In the genomic region with DNA sequence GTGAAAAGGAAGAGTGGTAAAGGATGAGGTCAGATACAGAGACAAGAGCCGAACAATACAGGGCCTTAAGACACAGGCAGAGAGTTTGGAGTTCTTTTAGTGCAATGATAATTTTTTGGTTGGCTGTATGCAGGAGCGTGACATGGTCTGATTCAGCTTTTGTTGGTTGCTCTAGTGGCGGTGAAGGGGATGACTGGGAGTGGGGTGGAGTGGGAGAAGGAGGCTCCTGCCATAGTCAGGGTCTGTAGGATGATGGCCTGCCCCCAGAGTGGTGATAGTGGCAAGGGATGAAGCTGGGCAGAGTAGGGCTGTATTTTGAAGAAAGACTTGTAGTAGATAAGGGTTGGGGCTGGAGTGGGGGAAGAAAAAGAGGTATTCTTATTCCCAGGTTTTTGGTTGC, we compare ENCODE assay signal across 23 cellular contexts.
A peak's percentile ranks its signal among the peaks of the same experiment; 100 is the strongest.
DNase-seq lines count a peak whose midpoint lies in the region; ATAC-seq and TF ChIP-seq lines count a peak whose summit lies in the region.
"Had no signal": no experiment of that assay in that cellular context is flagged by ENCODE, and none has a peak within 500 bp of the region (broad histone marks: within the 10 kb centered on the region; RNA-seq: fewer than 3 reads in every experiment).

No MANE protein-coding gene starts in this region.

- peak overlapping the region; percentile 33 for H3K27ac Mint-ChIP-seq in MCF 10A (ENCODE audit: low read depth, unreplicated experiment)
- H3K27ac Mint-ChIP-seq in WTC11 = no peak overlapping the region
- H3K27ac Mint-ChIP-seq: activated CD4-positive, alpha-beta T cell treated with anti-CD3 and anti-CD28 coated beads, Interleukin-2, amount 10 ng/mL, durations not matched to agents 24 days and 14 days; activated naive CD8-positive, alpha-beta T cell treated with anti-CD3 and anti-CD28 coated beads for 36 hours; activated T-helper 17 cell treated with anti-CD3 and anti-CD28 coated beads, Interleukin-2, amount 50 U/mL, for 72 hours; CD4-positive, CD25-positive, alpha-beta regulatory T cell; memory B cell; T-cell had no signal

- TF ChIP-seq POLR2A in breast epithelium (IDR thresholded peaks at IDR 0.05) = no peak

- H3K27me3 Mint-ChIP-seq in MCF 10A (ENCODE audit: insufficient read depth, unreplicated experiment) = no peaks in the 10 kb centered on the region
- peaks cover 13% of the 10 kb centered on the region for H3K27me3 Mint-ChIP-seq in WTC11 (ENCODE audit: low read depth)
- H3K27me3 Mint-ChIP-seq: activated CD4-positive, alpha-beta T cell treated with anti-CD3 and anti-CD28 coated beads, Interleukin-2, amount 10 ng/mL, durations not matched to agents 24 days and 14 days; activated T-helper 17 cell treated with anti-CD3 and anti-CD28 coated beads, Interleukin-2, amount 50 U/mL, for 72 hours; CD4-positive, CD25-positive, alpha-beta regulatory T cell; memory B cell; T-cell had no signal

- POLR2A ChIA-PET in MCF 10A (lab: Yijun Ruan, JAX) = no interaction called here
- POLR2A ChIA-PET in WTC11 (lab: Charles Lee) = no interaction called here

- CTCF ChIA-PET in MCF 10A (lab: Yijun Ruan, JAX) = no interaction called here
- CTCF ChIA-PET in WTC11 (lab: Charles Lee) = interaction anchor here (1.0 kb wide), 1 partner anchor 483 kb away, joined by 3 read pairs; no protein-coding TSS in a partner anchor

- intact Hi-C loops in MCF 10A (cut with micrococcal nuclease) (no loop called here), breast epithelium (cut with DNase I; ENCODE audit: low total_unique reads) (no loop called here)

- H3K9me3 Mint-ChIP-seq in MCF 10A (ENCODE audit: unreplicated experiment) = no peaks in the 10 kb centered on the region
- peaks cover 6% of the 10 kb centered on the region for H3K9me3 Mint-ChIP-seq in WTC11
- H3K9me3 Mint-ChIP-seq: activated CD4-positive, alpha-beta T cell treated with anti-CD3 and anti-CD28 coated beads, Interleukin-2, amount 10 ng/mL, durations not matched to agents 24 days and 14 days; activated naive CD8-positive, alpha-beta T cell treated with anti-CD3 and anti-CD28 coated beads for 36 hours; activated T-helper 17 cell treated with anti-CD3 and anti-CD28 coated beads, Interleukin-2, amount 50 U/mL, for 72 hours had no signal

- no peaks in the 10 kb centered on the region for H3K4me1 ChIP-seq in breast epithelium
- H3K4me1 ChIP-seq: esophagus squamous epithelium, vagina had no signal

- ATAC-seq in WTC11 = peak; percentile 73
- ATAC-seq in GM18873 (IDR thresholded peaks at IDR 0.05; ENCODE audit: low FRiP score, unreplicated experiment) = no peak
- ATAC-seq in HG02588 (IDR thresholded peaks at IDR 0.05; ENCODE audit: unreplicated experiment) = no peak
- ATAC-seq in omental fat pad (ENCODE audit: low FRiP score) = no peak
- ATAC-seq in HG02884 (IDR thresholded peaks at IDR 0.05; ENCODE audit: unreplicated experiment) = no peak
- ATAC-seq: activated T-helper 17 cell treated with anti-CD3 and anti-CD28 coated beads, Interleukin-2, amount 50 U/mL, for 72 hours; T-cell had no signal

- DNase-seq in MCF 10A (ENCODE audit: unreplicated experiment) (no peak), breast epithelium (ENCODE audit: low spot score in 2 of 2) (no peak), NCI-H146 treated with DMSO at 0.1 percent for 48 hours (lab: John Stamatoyannopoulos, UW; ENCODE audit: unreplicated experiment) (peak; percentile 30), WTC11 (ENCODE audit: low spot score) (no peak), omental fat pad (ENCODE audit: low spot score) (no peak)
- DNase-seq: activated CD4-positive, alpha-beta T cell treated with anti-CD3 and anti-CD28 coated beads, Interleukin-2, amount 10 ng/mL, durations not matched to agents 24 days and 14 days; activated naive CD8-positive, alpha-beta T cell treated with anti-CD3 and anti-CD28 coated beads for 36 hours; CD4-positive, CD25-positive, alpha-beta regulatory T cell; DMS79 treated with DMSO at 0.1 percent for 48 hours; effector CD8-positive, alpha-beta T cell; esophagus squamous epithelium; NCI-H1694; NCI-H82; PC-9; retina; SIG-M5; T-cell had no signal

- no peaks in the 10 kb centered on the region for H3K9me3 ChIP-seq in breast epithelium
- H3K9me3 ChIP-seq: esophagus squamous epithelium, vagina had no signal

- H3K27ac ChIP-seq in breast epithelium = no peak overlapping the region
- H3K27ac ChIP-seq: esophagus squamous epithelium, vagina had no signal

- H3K36me3 ChIP-seq in breast epithelium = no peaks in the 10 kb centered on the region
- H3K36me3 ChIP-seq: esophagus squamous epithelium, vagina had no signal

- H3K4me1 Mint-ChIP-seq in MCF 10A (ENCODE audit: insufficient read depth, unreplicated experiment) (peaks cover 20% of the 10 kb centered on the region), WTC11 (peaks cover 37% of the 10 kb centered on the region)
- H3K4me1 Mint-ChIP-seq: activated CD4-positive, alpha-beta T cell treated with anti-CD3 and anti-CD28 coated beads, Interleukin-2, amount 10 ng/mL, durations not matched to agents 24 days and 14 days; activated naive CD8-positive, alpha-beta T cell treated with anti-CD3 and anti-CD28 coated beads for 36 hours; activated T-helper 17 cell treated with anti-CD3 and anti-CD28 coated beads, Interleukin-2, amount 50 U/mL, for 72 hours; CD4-positive, CD25-positive, alpha-beta regulatory T cell; memory B cell; T-cell had no signal

- H3K4me3 ChIP-seq in breast epithelium = no peak overlapping the region
- H3K4me3 ChIP-seq: esophagus squamous epithelium, PC-9, vagina had no signal

- BruUV-seq in MCF 10A (replicated peaks; lab: Mats Ljungman, UMichigan) = no TSS peak

- H3K4me3 Mint-ChIP-seq in MCF 10A (ENCODE audit: unreplicated experiment) (no peak overlapping the region), WTC11 (no peak overlapping the region)
- H3K4me3 Mint-ChIP-seq: activated CD4-positive, alpha-beta T cell treated with anti-CD3 and anti-CD28 coated beads, Interleukin-2, amount 10 ng/mL, durations not matched to agents 24 days and 14 days; activated naive CD8-positive, alpha-beta T cell treated with anti-CD3 and anti-CD28 coated beads for 36 hours; activated T-helper 17 cell treated with anti-CD3 and anti-CD28 coated beads, Interleukin-2, amount 50 U/mL, for 72 hours; CD4-positive, CD25-positive, alpha-beta regulatory T cell; memory B cell; T-cell had no signal

- no peaks in the 10 kb centered on the region for H3K27me3 ChIP-seq in breast epithelium
- H3K27me3 ChIP-seq: esophagus squamous epithelium, vagina had no signal

- TF ChIP-seq CTCF in MCF 10A (IDR thresholded peaks at IDR 0.05; ENCODE audit: unreplicated experiment) (no peak), breast epithelium (IDR thresholded peaks at IDR 0.05) (no peak), WTC11 (IDR thresholded peaks at IDR 0.05) (no peak), omental fat pad (IDR thresholded peaks at IDR 0.05) (no peak)

- H3K36me3 Mint-ChIP-seq in MCF 10A (ENCODE audit: insufficient read depth, unreplicated experiment) = no peaks in the 10 kb centered on the region
- H3K36me3 Mint-ChIP-seq in WTC11 = peaks cover 5% of the 10 kb centered on the region; the same call in 1 of the 2 replicates
- H3K36me3 Mint-ChIP-seq: activated naive CD8-positive, alpha-beta T cell treated with anti-CD3 and anti-CD28 coated beads for 36 hours; CD4-positive, CD25-positive, alpha-beta regulatory T cell; memory B cell; T-cell had no signal

TF ChIP-seq in WTC11, 78 proteins besides CTCF, POLR2A, EP300 and RAD21:
- TF ChIP-seq SP1 (CRISPR knock-in tag; conservative IDR thresholded peaks at IDR 0.05) = no peak
TF ChIP-seq in WTC11: peak in this region for 0.
